21 cellular contexts compared by ENCODE assay signal in the genomic region with DNA sequence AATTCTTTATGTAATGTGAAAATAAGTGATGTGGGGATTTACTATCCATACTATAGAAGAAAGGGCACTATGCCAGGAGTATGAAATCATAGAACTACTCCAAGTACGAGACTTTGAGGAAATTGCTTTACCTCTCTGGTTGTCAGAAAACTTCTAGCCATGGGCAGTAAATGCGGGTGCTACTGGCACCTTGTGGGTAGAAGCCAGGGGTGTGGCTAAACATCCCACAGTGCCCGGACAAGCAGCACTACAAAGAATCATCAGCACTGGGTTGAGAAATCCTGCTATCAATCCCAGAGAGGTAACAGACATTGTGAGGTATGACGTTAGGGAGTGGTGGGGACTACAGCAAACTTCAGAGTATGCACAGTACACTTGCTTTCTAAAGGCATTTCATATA.
DNase-seq lines count a peak whose midpoint lies in the region; FAIRE-seq and TF ChIP-seq lines count a peak whose summit lies in the region.
"Had no signal": no experiment of that assay in that cellular context is flagged by ENCODE, and none has a peak within 500 bp of the region (broad histone marks: within the 10 kb centered on the region; RNA-seq: fewer than 3 reads in every experiment).

No MANE protein-coding gene starts in this region.

- H2AFZ ChIP-seq in hepatocyte, result no peak overlapping the region
- H2AFZ ChIP-seq: GM23338, PC-9 had no signal

- TF ChIP-seq CTCF in A673 (conservative IDR thresholded peaks at IDR 0.05; ENCODE audit: low read depth, low read length) (no peak), bronchial epithelial cell (IDR thresholded peaks at IDR 0.05; ENCODE audit: insufficient read depth, low read length, severe bottlenecking) (no peak), hepatocyte (IDR thresholded peaks at IDR 0.05; ENCODE audit: poor library complexity) (no peak), transverse colon (IDR thresholded peaks at IDR 0.05) (no peak)

- H3K36me3 ChIP-seq in A673 (ENCODE audit: insufficient read depth, low read length, poor library complexity, severe bottlenecking) (no peaks in the 10 kb centered on the region), bronchial epithelial cell (ENCODE audit: control insufficient read depth, insufficient read depth, low read length) (no peaks in the 10 kb centered on the region), hepatocyte (replicated peaks; ENCODE audit: insufficient read depth, low read depth) (no peaks in the 10 kb centered on the region), transverse colon (no peaks in the 10 kb centered on the region)
- H3K36me3 ChIP-seq: SJCRH30 had no signal

- H3K27ac ChIP-seq in A673 (ENCODE audit: low read depth, low read length, poor library complexity, severe bottlenecking) (peak overlapping the region; percentile 62), hepatocyte (peak overlapping the region; percentile 58), transverse colon (peak overlapping the region in 3 of 4 donors; percentile 21 to 47 (median 24))
- H3K27ac ChIP-seq: PC-9, SJCRH30 had no signal

- no peaks in the 10 kb centered on the region for H3K9me2 ChIP-seq in hepatocyte (replicated peaks; ENCODE audit: insufficient read depth)

- H3K9me3 ChIP-seq in A673 (ENCODE audit: low read depth, low read length, poor library complexity, severe bottlenecking), result no peaks in the 10 kb centered on the region
- no peaks in the 10 kb centered on the region for H3K9me3 ChIP-seq in hepatocyte (ENCODE audit: low read depth)
- no peaks in the 10 kb centered on the region for H3K9me3 ChIP-seq in transverse colon

- H3K4me1 ChIP-seq in A673 (ENCODE audit: insufficient read depth, low read length, poor library complexity, severe bottlenecking) (peaks cover 52% of the 10 kb centered on the region), hepatocyte (ENCODE audit: insufficient read depth) (peaks cover 8% of the 10 kb centered on the region), transverse colon (peaks cover 0 to 4% (median 0%) of the 10 kb centered on the region in 4 donors)

- DNase-seq in A673 (ENCODE audit: low spot score) (no peak), bronchial epithelial cell (ENCODE audit: low read depth) (peak; percentile 22), hepatocyte (ENCODE audit: low spot score) (no peak), transverse colon (no peak), NCI-H1694 treated with DMSO at 0.1 percent for 48 hours (lab: John Stamatoyannopoulos, UW) (no peak), mucosa of gallbladder (ENCODE audit: low spot score) (no peak)
- no peak for DNase-seq in activated naive CD4-positive, alpha-beta T cell treated with anti-CD3 and anti-CD28 coated beads, Interleukin-2, amount 50 U/mL, for 16 hours
- DNase-seq: 8988T; CD4-positive, alpha-beta T cell; DMS53; H9; NCI-H1436 treated with DMSO at 0.1 percent for 48 hours; NCI-H2029; NCI-H524 treated with DMSO at 0.1 percent for 48 hours; NCI-H82 had no signal

- no peaks in the 10 kb centered on the region for H3K79me2 ChIP-seq in hepatocyte

- H3K4me3 ChIP-seq in A673 (ENCODE audit: low read depth, low read length, poor library complexity, severe bottlenecking) (no peak overlapping the region), bronchial epithelial cell (ENCODE audit: low read depth, low read length) (no peak overlapping the region), hepatocyte (no peak overlapping the region), transverse colon (no peak overlapping the region)
- H3K4me3 ChIP-seq: GM23338, K562, PC-9, SJCRH30 had no signal

- no peak for TF ChIP-seq POLR2A in transverse colon (IDR thresholded peaks at IDR 0.05)

- FAIRE-seq in bronchial epithelial cell (lab: Jason Lieb, UNC), result no peak
- FAIRE-seq: D721Med, HepG2, K562 had no signal

- WGBS in hepatocyte (ENCODE audit: low lambda C conversion rate, missing lambda C conversion rate), result 73% methylated on average over 4 of the region's 4 CpGs
- 63 to 76% methylated on average over 2 to 4 of the region's 4 CpGs for WGBS in transverse colon (ENCODE audit: low coverage in 1 of 2), 2 donors

- H3K4me2 ChIP-seq in hepatocyte, result no peak overlapping the region
- H3K4me2 ChIP-seq: GM23338, PC-9 had no signal

- intact Hi-C loops in A673 (cut with micrococcal nuclease; ENCODE audit: unreplicated experiment), result no loop called here
- intact Hi-C loops in transverse colon (cut with DNase I; ENCODE audit: low total_unique reads), result no loop called here

- POLR2A ChIA-PET in A673 (lab: Charles Lee; ENCODE audit: low non-redundant PET), result no interaction called here

- CTCF ChIA-PET in A673 (lab: Charles Lee), result no interaction called here

- no TSS peak for BruUV-seq in A673 (replicated peaks; lab: Mats Ljungman, UMichigan)

- no peaks in the 10 kb centered on the region for H4K20me1 ChIP-seq in hepatocyte (ENCODE audit: insufficient read depth, poor library complexity, severe bottlenecking)

- H3K27me3 ChIP-seq in A673 (replicated peaks; ENCODE audit: insufficient read depth, low read depth, low read length, poor library complexity) (no peaks in the 10 kb centered on the region), bronchial epithelial cell (ENCODE audit: control insufficient read depth, insufficient read depth, low read length) (no peaks in the 10 kb centered on the region), hepatocyte (no peaks in the 10 kb centered on the region), transverse colon (no peaks in the 10 kb centered on the region)
- H3K27me3 ChIP-seq: SJCRH30 had no signal

- in situ Hi-C loops in transverse colon (cut with MboI; ENCODE audit: low pct_ligation_motif_present in 1 of 4, low pct_unique_long_range_greater_than_20kb in 1 of 4, low sequenced_read_pairs in 3 of 4), result no loop called here

- TF ChIP-seq EP300 in transverse colon (IDR thresholded peaks at IDR 0.05; ENCODE audit: low read depth), result no peak
